ENCODE assay signal across 23 cellular contexts in the genomic region with DNA sequence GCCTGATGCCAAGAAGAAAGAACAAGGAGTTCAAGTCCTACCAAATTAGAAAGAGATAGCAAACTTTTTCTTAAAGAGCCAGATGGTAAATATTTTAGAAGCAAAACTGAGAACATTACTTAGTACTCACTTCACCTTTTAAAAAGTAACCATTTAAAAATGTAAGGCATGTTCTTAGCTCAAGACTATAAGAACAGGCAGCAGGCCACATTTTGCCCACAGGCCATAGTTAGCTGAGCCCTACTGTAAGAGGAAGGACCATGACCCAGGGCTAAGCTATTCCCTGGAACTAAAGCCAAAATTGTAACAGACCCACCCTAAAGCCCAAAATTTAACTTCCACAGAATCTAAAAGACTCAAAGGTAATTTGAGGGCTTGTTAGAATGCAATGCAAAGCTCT.
"Had no signal": no experiment of that assay in that cellular context is flagged by ENCODE, and none has a peak within 500 bp of the region (broad histone marks: within the 10 kb centered on the region; RNA-seq: fewer than 3 reads in every experiment).

No MANE protein-coding gene starts in this region.

- H3K27ac ChIP-seq: colonic mucosa, heart left ventricle, parathyroid adenoma, right lobe of liver had no signal

- H3K4me3 ChIP-seq: colonic mucosa, heart left ventricle, right lobe of liver, smooth muscle cell, testis had no signal

- H3K79me2 ChIP-seq: parathyroid adenoma had no signal

- DNase-seq: activated CD4-positive, alpha-beta T cell treated with anti-CD3 and anti-CD28 coated beads for 36 hours; activated CD4-positive, alpha-beta T cell treated with anti-CD3 and anti-CD28 coated beads, Interleukin-2, amount 50 U/mL, for 48 hours; activated CD8-positive, alpha-beta memory T cell treated with anti-CD3 and anti-CD28 coated beads, Interleukin-2, amount 50 U/mL, for 48 hours; activated naive CD4-positive, alpha-beta T cell treated with Interleukin-2 at 50 U/mL for 16 hours; activated naive CD8-positive, alpha-beta T cell treated with anti-CD3 and anti-CD28 coated beads for 36 hours; activated T-cell treated with anti-CD3 and anti-CD28 coated beads, Interleukin-2, amount 50 U/mL, for 4 hours; amniotic stem cell; colonic mucosa; endodermal cell; heart left ventricle; islet precursor cell; left cardiac atrium; nephron progenitor cell; right lobe of liver; stimulated activated CD4-positive, alpha-beta T cell treated with anti-CD3 and anti-CD28 coated beads, Interleukin-15, amount 100 ng/mL, for 24 hours; T-cell; T-helper 9 cell; testis had no signal

- H3K4me2 ChIP-seq: smooth muscle cell had no signal

- H3K9me3 ChIP-seq: colonic mucosa, heart left ventricle, right lobe of liver, testis had no signal

- H3K27me3 ChIP-seq: colonic mucosa, heart left ventricle, right lobe of liver, testis had no signal

- H3K36me3 ChIP-seq: colonic mucosa had no signal

- H3K4me1 ChIP-seq: colonic mucosa, parathyroid adenoma, right lobe of liver had no signal

- H2AFZ ChIP-seq: parathyroid adenoma had no signal

- FAIRE-seq: bronchial epithelial cell had no signal

- H3K9ac ChIP-seq: parathyroid adenoma had no signal

- ATAC-seq: activated CD4-positive, alpha-beta T cell treated with anti-CD3 and anti-CD28 coated beads for 36 hours; activated T-cell treated with anti-CD3 and anti-CD28 coated beads, Interleukin-2, amount 50 U/mL, for 4 hours; heart left ventricle; left cardiac atrium; right lobe of liver; stimulated activated memory B cell treated with anti-CD40 and anti-IgM and Interleukin-4, amounts not matched to agents 10 μg/mL and 1 μg/mL and 100 μg/mL, for 72 hours; T-cell; WTC11 had no signal
